In genomic region chr3:71973337-71974030, GRCh38 we compare ENCODE assay signal across 13 cellular contexts.
DNase-seq lines count a peak whose midpoint lies in the region; ATAC-seq and TF ChIP-seq lines count a peak whose summit lies in the region.
"Had no signal": no experiment of that assay in that cellular context is flagged by ENCODE, and none has a peak within 500 bp of the region (broad histone marks: within the 10 kb centered on the region; RNA-seq: fewer than 3 reads in every experiment).

No MANE protein-coding gene starts in this region.

- H3K36me3 Mint-ChIP-seq in stimulated activated naive B cell treated with anti-CD40 and anti-IgM and Interleukin-4, amounts not matched to agents 10 μg/mL and 1 μg/mL and 100 μg/mL, for 72 hours = no peaks in the 10 kb centered on the region
- peaks cover 3% of the 10 kb centered on the region for H3K36me3 Mint-ChIP-seq in activated CD4-positive, alpha-beta memory T cell treated with anti-CD3 and anti-CD28 coated beads for 36 hours

- H3K27ac ChIP-seq in heart right ventricle (no peak overlapping the region), right atrium auricular region (no peak overlapping the region)
- H3K27ac ChIP-seq: PC-9 had no signal

- WGBS in heart right ventricle, 2 donors = 51 to 56% methylated on average over 6 of the region's 6 CpGs

- peaks cover 0 to 5% of the 10 kb centered on the region in 2 donors for H3K9me3 Mint-ChIP-seq in stimulated activated naive B cell treated with anti-CD40 and anti-IgM and Interleukin-4, amounts not matched to agents 10 μg/mL and 1 μg/mL and 100 μg/mL, for 72 hours
- H3K9me3 Mint-ChIP-seq in activated CD4-positive, alpha-beta memory T cell treated with anti-CD3 and anti-CD28 coated beads for 36 hours = peaks cover 3% of the 10 kb centered on the region
- H3K9me3 Mint-ChIP-seq: stimulated activated naive CD8-positive, alpha-beta T cell treated with anti-CD3 and anti-CD28 coated beads, Interleukin-15, Interleukin-2, amounts not matched to agents 100 ng/mL and 50 ng/mL, for 24 hours had no signal

- H3K4me3 ChIP-seq in heart right ventricle (no peak overlapping the region), right atrium auricular region (no peak overlapping the region)
- H3K4me3 ChIP-seq: PC-9 had no signal

- H3K4me1 ChIP-seq in heart right ventricle (no peaks in the 10 kb centered on the region), right atrium auricular region (no peaks in the 10 kb centered on the region)

- CTCF ChIA-PET in activated CD4-positive, alpha-beta memory T cell treated with anti-CD3 and anti-CD28 coated beads for 36 hours (lab: Charles Lee) = interaction anchor here (0.6 to 1.8 kb wide), 2 partner anchors 43 to 98 kb away, joined by 3 to 6 read pairs; no protein-coding TSS in a partner anchor

- H3K4me3 Mint-ChIP-seq in stimulated activated naive B cell treated with anti-CD40 and anti-IgM and Interleukin-4, amounts not matched to agents 10 μg/mL and 1 μg/mL and 100 μg/mL, for 72 hours = no peak overlapping the region
- H3K4me3 Mint-ChIP-seq in activated CD4-positive, alpha-beta memory T cell treated with anti-CD3 and anti-CD28 coated beads for 36 hours = no peak overlapping the region
- H3K4me3 Mint-ChIP-seq: activated T-cell treated with anti-CD3 and anti-CD28 coated beads, Interleukin-2, amount 50 U/mL, for 24 hours; stimulated activated naive CD8-positive, alpha-beta T cell treated with anti-CD3 and anti-CD28 coated beads, Interleukin-15, Interleukin-2, amounts not matched to agents 100 ng/mL and 50 ng/mL, for 24 hours had no signal

- peaks cover 0 to 3% (median 0%) of the 10 kb centered on the region in 11 donors for H3K9me3 ChIP-seq in heart right ventricle
- H3K9me3 ChIP-seq in right atrium auricular region = no peaks in the 10 kb centered on the region

- peaks cover 0 to 63% (median 7%) of the 10 kb centered on the region in 7 donors for H3K27me3 ChIP-seq in heart right ventricle
- no peaks in the 10 kb centered on the region for H3K27me3 ChIP-seq in right atrium auricular region

- intact Hi-C loops in heart right ventricle (cut with DNase I) = no loop called here
- intact Hi-C loops in activated CD4-positive, alpha-beta memory T cell treated with anti-CD3 and anti-CD28 coated beads for 36 hours (cut with micrococcal nuclease) = loop anchor here (10.0 kb wide), 1 partner anchor 471 kb away; the partner anchor contains the start of gene RYBP

- DNase-seq in heart right ventricle = peak; percentile 12 to 44
- no peak for DNase-seq in right atrium auricular region (ENCODE audit: low spot score)
- peak; percentile 89 for DNase-seq in NCI-H345 (lab: John Stamatoyannopoulos, UW)
- peak; percentile 68 for DNase-seq in globus pallidus (ENCODE audit: low spot score)
- no peak for DNase-seq in stimulated activated naive B cell treated with anti-CD40 and anti-IgM and Interleukin-4, amounts not matched to agents 10 μg/mL and 1 μg/mL and 100 μg/mL, for 72 hours
- DNase-seq in activated CD4-positive, alpha-beta memory T cell treated with anti-CD3 and anti-CD28 coated beads for 36 hours = no peak
- no peak for DNase-seq in NCI-H2196 (lab: John Stamatoyannopoulos, UW; ENCODE audit: unreplicated experiment)
- DNase-seq: activated T-cell treated with anti-CD3 and anti-CD28 coated beads, Interleukin-2, amount 50 U/mL, for 24 hours; midbrain; PC-9 had no signal

- peaks cover 13 to 18% of the 10 kb centered on the region in 2 donors for H3K4me1 Mint-ChIP-seq in stimulated activated naive B cell treated with anti-CD40 and anti-IgM and Interleukin-4, amounts not matched to agents 10 μg/mL and 1 μg/mL and 100 μg/mL, for 72 hours
- H3K4me1 Mint-ChIP-seq in activated CD4-positive, alpha-beta memory T cell treated with anti-CD3 and anti-CD28 coated beads for 36 hours (ENCODE audit: low read depth) = peaks cover 15% of the 10 kb centered on the region

- TF ChIP-seq CTCF in heart right ventricle (IDR thresholded peaks at IDR 0.05) (no peak), right atrium auricular region (IDR thresholded peaks at IDR 0.05) (peak in 1 of 2 donors; percentile 18)

- peaks cover 42 to 43% of the 10 kb centered on the region in 2 donors for H3K27me3 Mint-ChIP-seq in stimulated activated naive B cell treated with anti-CD40 and anti-IgM and Interleukin-4, amounts not matched to agents 10 μg/mL and 1 μg/mL and 100 μg/mL, for 72 hours
- peaks cover 16% of the 10 kb centered on the region for H3K27me3 Mint-ChIP-seq in activated CD4-positive, alpha-beta memory T cell treated with anti-CD3 and anti-CD28 coated beads for 36 hours
- H3K27me3 Mint-ChIP-seq: progenitor cell of endocrine pancreas had no signal

- ATAC-seq in heart right ventricle (peak in 2 of 8 donors; percentile 48 to 51), HG02763 (IDR thresholded peaks at IDR 0.05; ENCODE audit: unreplicated experiment) (no peak)
- peak; percentile 62 to 71 for ATAC-seq in stimulated activated naive B cell treated with anti-CD40 and anti-IgM and Interleukin-4, amounts not matched to agents 10 μg/mL and 1 μg/mL and 100 μg/mL, for 72 hours (replicated peaks)

- H3K36me3 ChIP-seq in heart right ventricle (no peaks in the 10 kb centered on the region), right atrium auricular region (no peaks in the 10 kb centered on the region)

- POLR2A ChIA-PET in activated CD4-positive, alpha-beta memory T cell treated with anti-CD3 and anti-CD28 coated beads for 36 hours (lab: Charles Lee) = no interaction called here

- peak overlapping the region; percentile 61 for H3K27ac Mint-ChIP-seq in stimulated activated naive B cell treated with anti-CD40 and anti-IgM and Interleukin-4, amounts not matched to agents 10 μg/mL and 1 μg/mL and 100 μg/mL, for 72 hours
- no peak overlapping the region for H3K27ac Mint-ChIP-seq in activated CD4-positive, alpha-beta memory T cell treated with anti-CD3 and anti-CD28 coated beads for 36 hours
- H3K27ac Mint-ChIP-seq: activated T-cell treated with anti-CD3 and anti-CD28 coated beads, Interleukin-2, amount 50 U/mL, for 24 hours; progenitor cell of endocrine pancreas; stimulated activated naive CD8-positive, alpha-beta T cell treated with anti-CD3 and anti-CD28 coated beads, Interleukin-15, Interleukin-2, amounts not matched to agents 100 ng/mL and 50 ng/mL, for 24 hours had no signal

Comparison
In these comparisons a context has a peak if more than half of its experiments do, and no peak if none do; other contexts are left out.
1. DNase-seq: peak in heart right ventricle (2 of 2), NCI-H345 (single experiment) and globus pallidus (single experiment); none in right atrium auricular region (single experiment), stimulated activated naive B cell treated with anti-CD40 and anti-IgM and Interleukin-4, amounts not matched to agents 10 μg/mL and 1 μg/mL and 100 μg/mL, for 72 hours (single experiment), activated CD4-positive, alpha-beta memory T cell treated with anti-CD3 and anti-CD28 coated beads for 36 hours (single experiment) and NCI-H2196 (single experiment).